Comparison of ENCODE assay signal across 11 cellular contexts in genomic region chr12:64756371-64756770, GRCh38. TPM values are rescaled to one million over a fixed set of nuclear protein-coding genes. Genes with fewer than 3 reads are reported as not detected.
A peak's percentile ranks its signal among the peaks of the same experiment; 100 is the strongest.
DNase-seq lines count a peak whose midpoint lies in the region; ATAC-seq lines count a peak whose summit lies in the region.
"Had no signal": no experiment of that assay in that cellular context is flagged by ENCODE, and none has a peak within 500 bp of the region (broad histone marks: within the 10 kb centered on the region; RNA-seq: fewer than 3 reads in every experiment).

No MANE protein-coding gene starts in this region.

- H3K9me3 Mint-ChIP-seq in effector memory CD8-positive, alpha-beta T cell = no peaks in the 10 kb centered on the region
- H3K9me3 Mint-ChIP-seq: mesothelial cell of epicardium had no signal

- H3K4me3 Mint-ChIP-seq in effector memory CD8-positive, alpha-beta T cell = no peak overlapping the region
- H3K4me3 Mint-ChIP-seq: mesothelial cell of epicardium had no signal

- peaks cover 13 to 32% of the 10 kb centered on the region in 2 donors for H3K4me1 Mint-ChIP-seq in effector memory CD8-positive, alpha-beta T cell (ENCODE audit: low read depth in 2 of 2)

- H3K27ac Mint-ChIP-seq in effector memory CD8-positive, alpha-beta T cell = peak overlapping the region; percentile 21 to 75
- H3K27ac Mint-ChIP-seq: mesothelial cell of epicardium had no signal

- H3K36me3 Mint-ChIP-seq in effector memory CD8-positive, alpha-beta T cell (ENCODE audit: insufficient read depth) = peaks cover 16% of the 10 kb centered on the region

- no peaks in the 10 kb centered on the region for H3K27me3 Mint-ChIP-seq in effector memory CD8-positive, alpha-beta T cell

- ATAC-seq in GM18858 (IDR thresholded peaks at IDR 0.05; ENCODE audit: unreplicated experiment) = peak; percentile 33
- ATAC-seq in GM21390 (IDR thresholded peaks at IDR 0.05; ENCODE audit: unreplicated experiment) = peak; percentile 40
- peak; percentile 46 for ATAC-seq in HG03135 (IDR thresholded peaks at IDR 0.05; ENCODE audit: unreplicated experiment)
- no peak for ATAC-seq in effector memory CD8-positive, alpha-beta T cell (replicated peaks)

- in situ Hi-C loops in G401 (cut with HindIII; ENCODE audit: low sequenced_read_pairs) = no loop called here

- H3K27ac ChIP-seq in caudate nucleus (ENCODE audit: low read depth, low read length) = no peak overlapping the region
- H3K27ac ChIP-seq: coronary artery, KMS-11 had no signal

- no peak for DNase-seq in effector memory CD8-positive, alpha-beta T cell
- no peak for DNase-seq in G401 (ENCODE audit: low spot score)
- no peak for DNase-seq in caudate nucleus (lab: John Stamatoyannopoulos, UW)
- DNase-seq in NCI-H2171 treated with DMSO at 0.1 percent for 48 hours (lab: John Stamatoyannopoulos, UW) = no peak
- DNase-seq: NCI-H2107 had no signal

RNA-seq across cellular contexts. Expression of gene GNS, which starts 2.8 kb away (rescaled TPM):
- 50.2 and 64.1 TPM in 2 replicates for total RNA-seq in G401 (2014; rRNA removed; shearing (Covaris generic))
